Comparison of ENCODE assay signal across 13 cellular contexts in the genomic region with DNA sequence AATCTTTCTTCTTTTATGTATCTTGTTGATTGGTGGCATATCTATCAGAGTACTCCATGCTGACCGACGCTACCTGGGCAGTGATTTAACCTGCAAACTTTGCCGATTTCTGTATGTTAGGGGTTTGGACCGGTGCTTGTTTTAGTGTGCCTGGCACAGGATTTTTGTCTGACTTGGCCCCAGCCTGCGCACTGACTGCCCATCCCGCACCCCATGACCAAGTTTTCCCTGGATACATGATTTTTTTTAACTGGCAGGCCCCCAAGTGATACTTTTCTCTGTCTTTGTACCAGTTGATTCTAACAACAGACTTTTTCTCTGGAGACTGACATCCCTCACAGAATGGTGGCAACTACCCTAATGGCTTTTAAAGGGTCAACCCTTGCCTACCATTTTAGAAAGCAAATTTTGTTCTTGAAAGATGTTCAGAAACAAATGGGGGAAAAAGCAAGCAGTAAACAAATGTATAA.
DNase-seq lines count a peak whose midpoint lies in the region; ATAC-seq and TF ChIP-seq lines count a peak whose summit lies in the region.
"Had no signal": no experiment of that assay in that cellular context is flagged by ENCODE, and none has a peak within 500 bp of the region (broad histone marks: within the 10 kb centered on the region; RNA-seq: fewer than 3 reads in every experiment).

No MANE protein-coding gene starts in this region.

- H3K4me3 Mint-ChIP-seq in activated naive CD8-positive, alpha-beta T cell treated with anti-CD3 and anti-CD28 coated beads, Interleukin-2, amount 10 ng/mL, durations not matched to agents 7 days and 5 days: peak overlapping the region; percentile 83
- H3K4me3 Mint-ChIP-seq in memory B cell: no peak overlapping the region
- H3K4me3 Mint-ChIP-seq: neural crest cell had no signal

- no peaks in the 10 kb centered on the region for H3K36me3 Mint-ChIP-seq in activated naive CD8-positive, alpha-beta T cell treated with anti-CD3 and anti-CD28 coated beads, Interleukin-2, amount 10 ng/mL, durations not matched to agents 7 days and 5 days
- no peaks in the 10 kb centered on the region for H3K36me3 Mint-ChIP-seq in memory B cell

- H3K27ac Mint-ChIP-seq in activated naive CD8-positive, alpha-beta T cell treated with anti-CD3 and anti-CD28 coated beads, Interleukin-2, amount 10 ng/mL, durations not matched to agents 7 days and 5 days: peak overlapping the region; percentile 87
- peak overlapping the region; percentile 66 for H3K27ac Mint-ChIP-seq in memory B cell

- H3K9me3 ChIP-seq in heart right ventricle (no peaks in the 10 kb centered on the region), upper lobe of right lung (no peaks in the 10 kb centered on the region)
- H3K9me3 ChIP-seq: BLaER1 had no signal

- POLR2A ChIA-PET in activated naive CD8-positive, alpha-beta T cell treated with anti-CD3 and anti-CD28 coated beads, Interleukin-2, amount 10 ng/mL, durations not matched to agents 7 days and 5 days (lab: Charles Lee): interaction anchor here (1.0 kb wide), 1 partner anchor 195 kb away, joined by 4 read pairs; no protein-coding TSS in a partner anchor

- WGBS in heart right ventricle, 2 donors: 77 to 83% methylated on average over 6 of the region's 6 CpGs

- no peak for DNase-seq in heart right ventricle
- no peak for DNase-seq in left ventricle myocardium superior
- no peak for DNase-seq in activated naive CD8-positive, alpha-beta T cell treated with anti-CD3 and anti-CD28 coated beads, Interleukin-2, amount 10 ng/mL, durations not matched to agents 7 days and 5 days
- no peak for DNase-seq in memory B cell (ENCODE audit: low spot score in 2 of 2)
- no peak for DNase-seq in upper lobe of right lung
- DNase-seq in amygdala (lab: John Stamatoyannopoulos, UW): no peak
- DNase-seq: dermis blood vessel endothelial cell; NCI-H748 treated with DMSO at 0.1 percent for 48 hours; stimulated activated CD4-positive, alpha-beta T cell treated with anti-CD3 and anti-CD28 coated beads, Interleukin-1b, Interleukin-23, amount 100 ng/mL, for 48 hours had no signal

- intact Hi-C loops in heart right ventricle (cut with DNase I): no loop called here
- intact Hi-C loops in left ventricle myocardium superior (cut with micrococcal nuclease): no loop called here
- intact Hi-C loops in upper lobe of right lung (cut with DNase I): no loop called here

- TF ChIP-seq CTCF in heart right ventricle (IDR thresholded peaks at IDR 0.05): no peak
- TF ChIP-seq CTCF in upper lobe of right lung (IDR thresholded peaks at IDR 0.05): no peak

- no peak for ATAC-seq in heart right ventricle
- no peak for ATAC-seq in left ventricle myocardium superior
- ATAC-seq in activated naive CD8-positive, alpha-beta T cell treated with anti-CD3 and anti-CD28 coated beads, Interleukin-2, amount 10 ng/mL, durations not matched to agents 7 days and 5 days (ENCODE audit: low read depth): no peak
- ATAC-seq in memory B cell (ENCODE audit: low read depth): no peak
- no peak for ATAC-seq in upper lobe of right lung
- ATAC-seq in GM18868 (IDR thresholded peaks at IDR 0.05; ENCODE audit: unreplicated experiment): no peak
- no peak for ATAC-seq in HG03520 (IDR thresholded peaks at IDR 0.05; ENCODE audit: unreplicated experiment)

- H3K27me3 Mint-ChIP-seq in activated naive CD8-positive, alpha-beta T cell treated with anti-CD3 and anti-CD28 coated beads, Interleukin-2, amount 10 ng/mL, durations not matched to agents 7 days and 5 days: no peaks in the 10 kb centered on the region
- no peaks in the 10 kb centered on the region for H3K27me3 Mint-ChIP-seq in memory B cell

- H3K4me1 ChIP-seq in heart right ventricle (peaks cover 0 to 14% (median 8%) of the 10 kb centered on the region in 9 donors), upper lobe of right lung (peaks cover 29% of the 10 kb centered on the region)

- H3K4me3 ChIP-seq in heart right ventricle: peak overlapping the region in 6 of 10 donors; percentile 16 to 38 (median 24)
- peak overlapping the region; percentile 11 for H3K4me3 ChIP-seq in upper lobe of right lung
- H3K4me3 ChIP-seq: BLaER1 had no signal

- no peaks in the 10 kb centered on the region for H3K27me3 ChIP-seq in heart right ventricle
- no peaks in the 10 kb centered on the region for H3K27me3 ChIP-seq in upper lobe of right lung
- H3K27me3 ChIP-seq: BLaER1 had no signal

- H3K9me3 Mint-ChIP-seq in activated naive CD8-positive, alpha-beta T cell treated with anti-CD3 and anti-CD28 coated beads, Interleukin-2, amount 10 ng/mL, durations not matched to agents 7 days and 5 days: no peaks in the 10 kb centered on the region
- H3K9me3 Mint-ChIP-seq in memory B cell: no peaks in the 10 kb centered on the region
- H3K9me3 Mint-ChIP-seq: neural crest cell had no signal

- peaks cover 14% of the 10 kb centered on the region for H3K4me1 Mint-ChIP-seq in activated naive CD8-positive, alpha-beta T cell treated with anti-CD3 and anti-CD28 coated beads, Interleukin-2, amount 10 ng/mL, durations not matched to agents 7 days and 5 days
- peaks cover 9% of the 10 kb centered on the region for H3K4me1 Mint-ChIP-seq in memory B cell

- H3K27ac ChIP-seq in heart right ventricle: peak overlapping the region in 3 of 10 donors; percentile 42 to 76 (median 61)
- peak overlapping the region; percentile 59 for H3K27ac ChIP-seq in upper lobe of right lung
- H3K27ac ChIP-seq: BLaER1 had no signal

- H3K36me3 ChIP-seq in heart right ventricle (no peaks in the 10 kb centered on the region), upper lobe of right lung (no peaks in the 10 kb centered on the region)
- H3K36me3 ChIP-seq: BLaER1 had no signal
